ENCODE assay signal across 12 cellular contexts in the genomic region with DNA sequence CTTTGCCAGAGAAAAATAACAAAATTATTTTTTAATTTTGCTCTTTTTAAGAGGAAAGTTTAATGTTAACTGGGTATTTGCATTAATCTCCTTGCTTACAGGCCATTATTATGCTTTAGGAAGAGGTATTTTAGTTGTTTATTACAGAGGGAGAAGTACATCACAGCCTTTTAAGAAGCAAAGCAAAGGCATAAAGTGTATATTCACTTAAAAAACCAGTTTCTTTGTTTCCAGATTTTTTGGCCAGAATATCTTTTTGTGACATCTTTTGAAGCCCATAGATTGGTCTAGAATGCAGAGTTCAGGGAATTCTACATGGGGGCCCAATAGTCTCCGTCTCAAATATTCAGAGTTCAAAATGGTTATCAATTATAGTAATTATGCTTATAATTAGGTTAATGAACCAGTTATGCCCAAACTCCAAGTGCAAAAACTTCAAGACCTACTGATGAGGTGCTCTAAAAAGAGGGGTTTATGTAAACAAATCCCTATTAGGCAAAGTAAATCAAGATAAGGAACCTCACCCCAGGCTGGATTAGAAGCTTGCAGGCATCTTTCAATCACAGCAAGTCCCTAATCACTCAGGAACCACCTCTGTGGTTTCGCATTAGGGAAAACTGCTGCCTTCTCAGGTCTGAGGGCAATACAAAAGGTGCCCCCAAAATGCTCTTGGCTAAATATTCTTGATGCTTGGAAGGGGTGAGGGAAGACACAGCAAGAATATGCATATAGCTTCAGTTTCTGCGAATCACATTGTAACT. TPM values are rescaled to one million over a fixed set of nuclear protein-coding genes. Genes with fewer than 3 reads are reported as not detected.
DNase-seq lines count a peak whose midpoint lies in the region; ATAC-seq, FAIRE-seq and TF ChIP-seq lines count a peak whose summit lies in the region.
"Had no signal": no experiment of that assay in that cellular context is flagged by ENCODE, and none has a peak within 500 bp of the region (broad histone marks: within the 10 kb centered on the region; RNA-seq: fewer than 3 reads in every experiment).

No MANE protein-coding gene starts in this region.

- no peak for TF ChIP-seq EP300 in A549 (IDR thresholded peaks at IDR 0.05)

- FAIRE-seq in A549 (lab: Jason Lieb, UNC) = no peak
- peak; percentile 88 for FAIRE-seq in GM12891 (lab: Jason Lieb, UNC)
- no peak for FAIRE-seq in urothelium cell line (lab: Jason Lieb, UNC)
- FAIRE-seq: bronchial epithelial cell had no signal

- H3K9me3 ChIP-seq in A549 = no peaks in the 10 kb centered on the region
- H3K9me3 ChIP-seq: Peyer's patch had no signal

- no peak for TF ChIP-seq RAD21 in A549 (conservative IDR thresholded peaks at IDR 0.05 in 1 of 2, IDR thresholded peaks at IDR 0.05 in 1 of 2)

- H3K27ac Mint-ChIP-seq in natural killer cell = no peak overlapping the region

- H3K4me2 ChIP-seq in A549 = peak overlapping the region; percentile 96; the same call in 2 of the 3 replicates

- CTCF ChIA-PET in A549 (lab: Yijun Ruan, JAX) = no interaction called here

- 86% methylated on average over 3 of the region's 3 CpGs for WGBS in A549 (ENCODE audit: missing lambda C conversion rate)

- intact Hi-C loops in natural killer cell (cut with micrococcal nuclease) = loop anchor here (5.0 kb wide), 1 partner anchor 979 kb away; the partner anchor contains the start of gene PPA2

- no peak overlapping the region for H3K4me3 ChIP-seq in A549

- no peak for TF ChIP-seq POLR2A in A549 (IDR thresholded peaks at IDR 0.05; ENCODE audit: low read length)
- no peak for TF ChIP-seq POLR2A in GM12891 (IDR thresholded peaks at IDR 0.05; ENCODE audit: low read depth, low read length)

- ATAC-seq in A549 = no peak
- ATAC-seq in natural killer cell = no peak
- no peak for ATAC-seq in HG02884 (IDR thresholded peaks at IDR 0.05; ENCODE audit: unreplicated experiment)
- no peak for ATAC-seq in HG02840 (IDR thresholded peaks at IDR 0.05; ENCODE audit: low FRiP score, unreplicated experiment)
- ATAC-seq: activated T-cell treated with anti-CD3 and anti-CD28 coated beads, Interleukin-2, amount 50 U/mL, for 4 hours had no signal

- H3K27me3 Mint-ChIP-seq in natural killer cell (ENCODE audit: low read depth in 2 of 2) = peaks cover 16 to 34% of the 10 kb centered on the region in 2 donors

- H3K4me3 Mint-ChIP-seq in natural killer cell = peak overlapping the region; percentile 91

- TF ChIP-seq CTCF in A549 (IDR thresholded peaks at IDR 0.05) = no peak
- TF ChIP-seq CTCF in natural killer cell (IDR thresholded peaks at IDR 0.05) = no peak

- no peaks in the 10 kb centered on the region for H3K36me3 Mint-ChIP-seq in natural killer cell

- peaks cover 13% of the 10 kb centered on the region; the same call in 1 of the 3 replicates for H3K4me1 ChIP-seq in A549

- H3K27ac ChIP-seq in A549 (no peak overlapping the region), cingulate gyrus (ENCODE audit: low read depth, low read length) (peak overlapping the region; percentile 72)

- DNase-seq in A549 (ENCODE audit: low read depth in 1 of 2, low spot score in 1 of 2) (no peak), GM12891 (ENCODE audit: insufficient read length, low spot score) (no peak), natural killer cell (no peak), urothelium cell line (ENCODE audit: low spot score) (no peak)
- DNase-seq in stimulated activated CD8-positive, alpha-beta memory T cell treated with anti-CD3 and anti-CD28 coated beads, Interleukin-4, amount 100 ng/mL, for 48 hours = no peak
- DNase-seq: activated T-cell treated with anti-CD3 and anti-CD28 coated beads, Interleukin-2, amount 50 U/mL, for 4 hours; NCI-H1694; Peyer's patch had no signal

- POLR2A ChIA-PET in A549 (lab: Yijun Ruan, JAX) = no interaction called here

- H3K4me1 Mint-ChIP-seq in natural killer cell = peaks cover 41 to 48% of the 10 kb centered on the region in 2 donors

- H3K9me3 Mint-ChIP-seq in natural killer cell = no peaks in the 10 kb centered on the region
- H3K9me3 Mint-ChIP-seq: activated T-cell treated with anti-CD3 and anti-CD28 coated beads, Interleukin-2, amount 50 U/mL, for 4 hours had no signal

TF ChIP-seq in A549, 52 proteins besides CTCF, POLR2A, EP300 and RAD21:
- TF ChIP-seq ZFP36 (IDR thresholded peaks at IDR 0.05; ENCODE audit: borderline replicate concordance, partially characterized antibody) (no peak), HOXB13 (CRISPR knock-in tag; IDR thresholded peaks at IDR 0.05; ENCODE audit: low read depth) (no peak), TP53 (CRISPR knock-in tag; IDR thresholded peaks at IDR 0.05) (no peak)

TF ChIP-seq in GM12891, 5 proteins besides CTCF, POLR2A, EP300 and RAD21:
- TF ChIP-seq PAX5 (IDR thresholded peaks at IDR 0.05; ENCODE audit: insufficient read depth, low read length, severe bottlenecking) (no peak), SPI1 (IDR thresholded peaks at IDR 0.05; ENCODE audit: low read depth, low read length) (no peak), TAF1 (IDR thresholded peaks at IDR 0.05; ENCODE audit: low read depth, low read length) (no peak), POU2F2 (IDR thresholded peaks at IDR 0.05; ENCODE audit: low read depth, low read length) (no peak), POLR2AphosphoS5 (IDR thresholded peaks at IDR 0.05; ENCODE audit: low read depth, low read length) (no peak)

RNA-seq across cellular contexts. Expression of gene CXXC4, which starts 1.4 kb away (rescaled TPM):
- 0.91 and 0.93 TPM in 2 replicates for polyA plus RNA-seq in A549 (2011; rRNA removed)
- polyA plus RNA-seq in A549 (2012; cell fraction: cytosol; rRNA removed) = 0.09 and 0.13 TPM in 2 replicates
- polyA plus RNA-seq in A549 (2012; cell fraction: nucleus; rRNA removed) = 0.28 and 0.59 TPM in 2 replicates
- polyA plus RNA-seq in A549 (2017; fragmentation: RNase III; extraction: RNeasy Plus Mini Kit Qiagen cat#74134 plus additional on column Dnase treatment) = 0.03 to 0.04 TPM (median 0.03 TPM) in 3 replicates
- polyA minus RNA-seq in A549 (2011; rRNA and poly(A)+ RNA removed) = 0.54 and 0.79 TPM in 2 replicates
- polyA plus RNA-seq in GM12891 (2012; ENCODE audit: low read depth, missing spikeins) = 3.1 TPM
- 1 to 10 TPM in 1 of 3 donors, under 1 TPM in 2; 0.77 to 2.1 (median 0.82) TPM for total RNA-seq in natural killer cell
